ENCODE assay signal across 8 cellular contexts in the genomic region with DNA sequence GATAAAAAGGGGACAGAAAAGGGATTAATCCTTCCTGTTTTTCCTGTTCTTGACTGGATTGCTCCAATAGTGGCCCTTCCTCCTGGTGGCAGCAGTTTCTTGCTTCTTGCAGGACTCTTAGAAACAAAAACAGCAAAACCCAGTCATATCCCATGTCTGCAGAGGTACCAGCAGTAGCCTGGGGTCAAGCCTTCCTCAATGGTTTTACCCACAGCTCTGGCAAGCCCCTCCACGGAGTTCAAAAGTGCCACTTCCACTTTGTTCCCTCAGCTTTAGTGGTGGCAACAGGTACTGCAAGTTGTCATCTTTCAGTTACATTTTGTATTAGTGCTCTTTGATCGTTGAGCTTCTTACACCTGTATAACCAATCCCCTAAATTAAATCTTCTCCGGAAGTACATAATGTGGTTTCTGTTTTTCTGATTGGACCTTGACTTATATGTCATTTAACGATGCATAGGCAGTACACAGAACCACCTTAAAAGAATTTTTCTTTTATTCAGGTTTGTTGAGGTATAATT. TPM values are rescaled to one million over a fixed set of nuclear protein-coding genes. Genes with fewer than 3 reads are reported as not detected.
DNase-seq lines count a peak whose midpoint lies in the region; ATAC-seq and TF ChIP-seq lines count a peak whose summit lies in the region.

No MANE protein-coding gene starts in this region.

- H3K4me1 ChIP-seq in body of pancreas (no peaks in the 10 kb centered on the region), mucosa of descending colon (ENCODE audit: low read depth) (no peaks in the 10 kb centered on the region)

- H3K36me3 ChIP-seq in body of pancreas (replicated peaks in 1 of 2; ENCODE audit: insufficient read depth in 1 of 2, low read depth in 2 of 2), result no peaks in the 10 kb centered on the region
- no peaks in the 10 kb centered on the region for H3K36me3 ChIP-seq in mucosa of descending colon (ENCODE audit: low read depth)

- 19 to 23% methylated on average over 4 of the region's 4 CpGs for WGBS in body of pancreas, 2 donors

- intact Hi-C loops in body of pancreas (cut with DNase I) (no loop called here), mucosa of descending colon (cut with DNase I, micrococcal nuclease) (no loop called here)

- H3K27ac ChIP-seq in body of pancreas, result no peak overlapping the region

- H3K9me3 ChIP-seq in body of pancreas (no peaks in the 10 kb centered on the region), mucosa of descending colon (no peaks in the 10 kb centered on the region)

- TF ChIP-seq POLR2A in body of pancreas (IDR thresholded peaks at IDR 0.05), result no peak

- TF ChIP-seq CTCF in body of pancreas (IDR thresholded peaks at IDR 0.05) (peak; percentile 43 to 66 (median 57)), mucosa of descending colon (IDR thresholded peaks at IDR 0.05) (peak; percentile 55)

- H3K4me3 ChIP-seq in body of pancreas, result no peak overlapping the region
- no peak overlapping the region for H3K4me3 ChIP-seq in mucosa of descending colon

- peak; percentile 48 for ATAC-seq in GM21423 (IDR thresholded peaks at IDR 0.05; ENCODE audit: unreplicated experiment)
- ATAC-seq in body of pancreas, result peak; percentile 73
- peak; percentile 72 for ATAC-seq in mucosa of descending colon

- no peaks in the 10 kb centered on the region for H3K27me3 ChIP-seq in body of pancreas

- DNase-seq in NCI-H82 (lab: John Stamatoyannopoulos, UW), result peak; percentile 37
- DNase-seq in NCI-H82 treated with DMSO at 0.1 percent for 48 hours (lab: John Stamatoyannopoulos, UW; ENCODE audit: unreplicated experiment), result no peak
- peak; percentile 7 for DNase-seq in NCI-H1436 treated with DMSO at 0.1 percent for 48 hours (lab: John Stamatoyannopoulos, UW)
- DNase-seq in body of pancreas, result peak in 1 of 4 donors; percentile 21
- no peak for DNase-seq in mucosa of descending colon
- no peak for DNase-seq in inferior parietal cortex (ENCODE audit: extremely low spot score)
- no peak for DNase-seq in activated effector memory CD4-positive, alpha-beta T cell treated with anti-CD3 and anti-CD28 coated beads, Interleukin-2, amount 50 U/mL, for 16 hours

RNA-seq across cellular contexts. Expression of a gene that starts 8.7 kb away (rescaled TPM):
- total RNA-seq in body of pancreas (10 to 100 TPM in 1 of 2 donors, 1 to 10 TPM in 1; 6.6 to 11.4 TPM), mucosa of descending colon (10 to 100 TPM in 1 of 3 donors, 1 to 10 TPM in 2; 7.9 to 13.1 (median 9.8) TPM)

Comparison
In these comparisons a context has a peak if more than half of its experiments do, and no peak if none do; other contexts are left out.
1. DNase-seq: peak in NCI-H82 (single experiment) and NCI-H1436 treated with DMSO at 0.1 percent for 48 hours (single experiment); none in NCI-H82 treated with DMSO at 0.1 percent for 48 hours (single experiment), mucosa of descending colon (0 of 3), inferior parietal cortex (single experiment) and activated effector memory CD4-positive, alpha-beta T cell treated with anti-CD3 and anti-CD28 coated beads, Interleukin-2, amount 50 U/mL, for 16 hours (single experiment).
2. Peak in every context shown above with its lines, with median percentiles within 50 percentile points of each other: ATAC-seq.